In the genomic region with DNA sequence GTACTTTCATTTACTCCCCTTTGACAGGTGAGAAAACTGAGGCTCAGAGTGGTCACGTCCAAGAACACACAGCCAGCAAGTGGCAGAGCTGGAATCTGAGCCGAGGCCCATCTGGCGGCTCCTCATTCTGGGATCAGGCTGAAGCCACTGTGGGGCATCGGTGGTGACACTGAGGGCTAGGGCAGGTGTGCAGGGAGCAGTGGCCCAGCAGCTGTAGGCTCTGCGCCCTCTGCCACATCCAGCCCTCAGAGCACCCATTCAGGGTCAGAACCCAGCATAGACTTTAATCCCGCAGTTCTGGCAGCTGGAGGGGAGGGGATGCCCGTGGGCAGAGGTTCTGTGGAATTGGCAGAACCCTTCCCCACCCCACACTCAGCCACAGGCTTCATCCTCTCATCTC, we compare ENCODE assay signal across 16 cellular contexts.
DNase-seq lines count a peak whose midpoint lies in the region; ATAC-seq, FAIRE-seq and TF ChIP-seq lines count a peak whose summit lies in the region.
"Had no signal": no experiment of that assay in that cellular context is flagged by ENCODE, and none has a peak within 500 bp of the region (broad histone marks: within the 10 kb centered on the region; RNA-seq: fewer than 3 reads in every experiment).

No MANE protein-coding gene starts in this region.

- no peak for FAIRE-seq in kidney (lab: Jason Lieb, UNC)
- FAIRE-seq: GM18507, H54 had no signal

- intact Hi-C loops in Right ventricle myocardium superior (cut with DNase I) (no loop called here), kidney (cut with DNase I) (loop anchor here (10.0 kb wide), 1 partner anchor 833 kb away; a partner anchor contains a TSS)

- no peak overlapping the region for H3K4me3 ChIP-seq in right atrium auricular region
- no peak overlapping the region for H3K4me3 ChIP-seq in kidney (ENCODE audit: low read length in 2 of 2)
- no peak overlapping the region for H3K4me3 ChIP-seq in neuronal stem cell (ENCODE audit: low read length in 2 of 2)
- H3K4me3 ChIP-seq in mesenchymal stem cell (ENCODE audit: insufficient read depth in 1 of 2, low read depth in 1 of 2, low read length in 2 of 2): no peak overlapping the region
- H3K4me3 ChIP-seq: BLaER1 treated with 17β-estradiol and CSF1 and Interleukin-3, amounts not matched to agents 10 nM and 100 nM had no signal

- no peak overlapping the region for H2BK15ac ChIP-seq in neuronal stem cell (ENCODE audit: low read length)
- H2BK15ac ChIP-seq in mesenchymal stem cell (ENCODE audit: low read depth, poor library complexity, severe bottlenecking): no peak overlapping the region

- no peaks in the 10 kb centered on the region for H3K9me3 ChIP-seq in right atrium auricular region
- H3K9me3 ChIP-seq in kidney (ENCODE audit: control insufficient read depth in 1 of 2, low read length in 2 of 2): no peaks in the 10 kb centered on the region
- no peaks in the 10 kb centered on the region for H3K9me3 ChIP-seq in neuronal stem cell (replicated peaks in 1 of 2; ENCODE audit: control insufficient read depth in 2 of 2, insufficient read depth in 1 of 2, low read depth in 1 of 2, low read length in 2 of 2)
- no peaks in the 10 kb centered on the region for H3K9me3 ChIP-seq in mesenchymal stem cell (ENCODE audit: control insufficient read depth, low read length)
- H3K9me3 ChIP-seq: BLaER1 treated with 17β-estradiol and CSF1 and Interleukin-3, amounts not matched to agents 10 nM and 100 nM had no signal

- H3K27ac ChIP-seq in right atrium auricular region: no peak overlapping the region
- H3K27ac ChIP-seq in kidney (ENCODE audit: low read depth in 2 of 2, low read length in 2 of 2): no peak overlapping the region
- H3K27ac ChIP-seq in neuronal stem cell (replicated peaks; ENCODE audit: low read length): no peak overlapping the region
- no peak overlapping the region for H3K27ac ChIP-seq in mesenchymal stem cell (ENCODE audit: low read length, poor library complexity, severe bottlenecking)
- H3K27ac ChIP-seq: BLaER1 treated with 17β-estradiol and CSF1 and Interleukin-3, amounts not matched to agents 10 nM and 100 nM; HL-60 had no signal

- no peak overlapping the region for H3K14ac ChIP-seq in neuronal stem cell (ENCODE audit: low read length)
- no peak overlapping the region for H3K14ac ChIP-seq in mesenchymal stem cell (ENCODE audit: low read length in 2 of 2)

- no peak overlapping the region for H3K4ac ChIP-seq in neuronal stem cell (ENCODE audit: low read length)
- peak overlapping the region in 1 of 2 experiments; percentile 40 for H3K4ac ChIP-seq in mesenchymal stem cell (ENCODE audit: low read depth in 1 of 2, low read length in 2 of 2)

- H2BK12ac ChIP-seq in neuronal stem cell (ENCODE audit: low read length) (no peak overlapping the region), mesenchymal stem cell (ENCODE audit: low read length in 2 of 2) (no peak overlapping the region)

- peak overlapping the region; percentile 23 for H3K18ac ChIP-seq in neuronal stem cell (ENCODE audit: low read length)
- no peak overlapping the region for H3K18ac ChIP-seq in mesenchymal stem cell (ENCODE audit: low read depth in 1 of 2, low read length in 2 of 2)

- H3K23ac ChIP-seq in neuronal stem cell (ENCODE audit: low read depth, low read length, poor library complexity) (no peak overlapping the region), mesenchymal stem cell (ENCODE audit: low read length in 2 of 2) (no peak overlapping the region)

- no peak overlapping the region for H2BK120ac ChIP-seq in neuronal stem cell (ENCODE audit: low read depth, low read length)
- H2BK120ac ChIP-seq in mesenchymal stem cell (ENCODE audit: low read depth, low read length): no peak overlapping the region

- no peak for TF ChIP-seq CTCF in right atrium auricular region (IDR thresholded peaks at IDR 0.05)
- TF ChIP-seq CTCF in kidney (IDR thresholded peaks at IDR 0.05; ENCODE audit: borderline replicate concordance, extremely low read depth, insufficient read depth): no peak

- H3K9ac ChIP-seq in kidney (ENCODE audit: low read length in 2 of 2): no peak overlapping the region
- no peak overlapping the region for H3K9ac ChIP-seq in neuronal stem cell (ENCODE audit: low read depth, low read length, poor library complexity)
- H3K9ac ChIP-seq in mesenchymal stem cell (ENCODE audit: low read length): no peak overlapping the region
- H3K9ac ChIP-seq: BLaER1 treated with 17β-estradiol and CSF1 and Interleukin-3, amounts not matched to agents 10 nM and 100 nM had no signal

- DNase-seq in Right ventricle myocardium superior (peak; percentile 28), right atrium auricular region (ENCODE audit: low spot score) (no peak), kidney (peak; percentile 39), neuronal stem cell (ENCODE audit: low spot score) (no peak), mesenchymal stem cell (no peak)
- no peak for DNase-seq in stimulated activated CD4-positive, alpha-beta T cell treated with anti-CD3 and anti-CD28 coated beads, Interleukin-1b, Interleukin-23, amount 100 ng/mL, for 48 hours
- no peak for DNase-seq in stimulated activated CD4-positive, alpha-beta T cell treated with anti-CD3 and anti-CD28 coated beads, Interleukin-15, amount 100 ng/mL, for 24 hours
- DNase-seq: ACHN; Calu3; CD4-positive, CD25-positive, alpha-beta regulatory T cell; DMS 273 treated with DMSO at 0.1 percent for 48 hours had no signal

- H2AFZ ChIP-seq in neuronal stem cell (ENCODE audit: low read length): no peak overlapping the region
- no peak overlapping the region for H2AFZ ChIP-seq in mesenchymal stem cell (ENCODE audit: low read depth, low read length)

- H3K27me3 ChIP-seq in right atrium auricular region (no peaks in the 10 kb centered on the region), neuronal stem cell (ENCODE audit: control insufficient read depth in 3 of 3, insufficient read depth in 3 of 3, low read depth in 1 of 3, low read length in 3 of 3) (no peaks in the 10 kb centered on the region), mesenchymal stem cell (ENCODE audit: control insufficient read depth in 1 of 2, insufficient read depth in 1 of 2, low read length in 2 of 2) (peaks cover 8 to 68% of the 10 kb centered on the region in 2 experiments)
- H3K27me3 ChIP-seq: BLaER1 treated with 17β-estradiol and CSF1 and Interleukin-3, amounts not matched to agents 10 nM and 100 nM had no signal

- H2AK5ac ChIP-seq in neuronal stem cell (ENCODE audit: low read depth, low read length) (peak overlapping the region; percentile 12), mesenchymal stem cell (ENCODE audit: low read length, severe bottlenecking) (no peak overlapping the region)

- H4K8ac ChIP-seq in neuronal stem cell (ENCODE audit: low read depth, low read length) (no peak overlapping the region), mesenchymal stem cell (ENCODE audit: low read length) (no peak overlapping the region)

- H4K91ac ChIP-seq in neuronal stem cell (ENCODE audit: low read depth, low read length, poor library complexity): no peak overlapping the region
- H4K91ac ChIP-seq in mesenchymal stem cell (ENCODE audit: low read length): no peak overlapping the region

- no CpG with 5 or more reads among the region's 7 CpGs for WGBS in neuronal stem cell (ENCODE audit: extremely low coverage in 2 of 2, insufficient read length in 2 of 2, insufficient replicate concordance in 1 of 2), 2 donors
- 75% methylated on average over 7 of the region's 7 CpGs for WGBS in mesenchymal stem cell

- H2BK5ac ChIP-seq in neuronal stem cell (ENCODE audit: low read length): no peak overlapping the region
- no peak overlapping the region for H2BK5ac ChIP-seq in mesenchymal stem cell (ENCODE audit: low read depth, low read length, poor library complexity, severe bottlenecking)

- no peak for ATAC-seq in Right ventricle myocardium superior (ENCODE audit: poor library complexity)
- ATAC-seq: HCT116 had no signal

- H3K4me2 ChIP-seq in neuronal stem cell (ENCODE audit: insufficient read depth, low read length, poor library complexity, severe bottlenecking): no peak overlapping the region
- H3K4me2 ChIP-seq in mesenchymal stem cell (ENCODE audit: low read length, poor library complexity, severe bottlenecking): no peak overlapping the region

- H3K4me1 ChIP-seq in right atrium auricular region: peaks cover 0 to 19% of the 10 kb centered on the region in 2 donors
- peaks cover 4 to 9% of the 10 kb centered on the region in 2 donors for H3K4me1 ChIP-seq in kidney (ENCODE audit: control insufficient read depth in 1 of 2, insufficient read depth in 1 of 2, low read depth in 1 of 2, low read length in 2 of 2)
- H3K4me1 ChIP-seq in neuronal stem cell (ENCODE audit: control insufficient read depth in 2 of 2, insufficient read depth in 1 of 2, low read depth in 1 of 2, low read length in 2 of 2): peaks cover 0 to 2% of the 10 kb centered on the region in 2 donors
- peaks cover 21% of the 10 kb centered on the region for H3K4me1 ChIP-seq in mesenchymal stem cell (ENCODE audit: control insufficient read depth, insufficient read depth, low read depth, low read length)

- no peaks in the 10 kb centered on the region for H3K36me3 ChIP-seq in right atrium auricular region
- H3K36me3 ChIP-seq in kidney (ENCODE audit: control insufficient read depth in 1 of 2, insufficient read depth in 2 of 2, low read length in 2 of 2): no peaks in the 10 kb centered on the region
- peaks cover 0 to 10% of the 10 kb centered on the region in 2 donors for H3K36me3 ChIP-seq in neuronal stem cell (replicated peaks in 1 of 2; ENCODE audit: control insufficient read depth in 2 of 2, insufficient read depth in 2 of 2, low read length in 2 of 2)
- H3K36me3 ChIP-seq in mesenchymal stem cell (ENCODE audit: control insufficient read depth in 1 of 2, insufficient read depth in 2 of 2, low read depth in 1 of 2, low read length in 2 of 2): peaks cover 0 to 3% of the 10 kb centered on the region in 2 experiments
- H3K36me3 ChIP-seq: BLaER1 treated with 17β-estradiol and CSF1 and Interleukin-3, amounts not matched to agents 10 nM and 100 nM had no signal

- H3K79me1 ChIP-seq in neuronal stem cell (ENCODE audit: low read depth, low read length) (no peaks in the 10 kb centered on the region), mesenchymal stem cell (replicated peaks; ENCODE audit: low read length, poor library complexity, severe bottlenecking) (no peaks in the 10 kb centered on the region)

Comparison
In these comparisons a context has a peak if more than half of its experiments do, and no peak if none do; other contexts are left out.
1. DNase-seq: peak in Right ventricle myocardium superior (single experiment) and kidney (single experiment); none in right atrium auricular region (single experiment), neuronal stem cell (single experiment), stimulated activated CD4-positive, alpha-beta T cell treated with anti-CD3 and anti-CD28 coated beads, Interleukin-1b, Interleukin-23, amount 100 ng/mL, for 48 hours (single experiment), stimulated activated CD4-positive, alpha-beta T cell treated with anti-CD3 and anti-CD28 coated beads, Interleukin-15, amount 100 ng/mL, for 24 hours (single experiment) and mesenchymal stem cell (single experiment).